Comparison of ENCODE assay signal across 1 cellular context in the genomic region with DNA sequence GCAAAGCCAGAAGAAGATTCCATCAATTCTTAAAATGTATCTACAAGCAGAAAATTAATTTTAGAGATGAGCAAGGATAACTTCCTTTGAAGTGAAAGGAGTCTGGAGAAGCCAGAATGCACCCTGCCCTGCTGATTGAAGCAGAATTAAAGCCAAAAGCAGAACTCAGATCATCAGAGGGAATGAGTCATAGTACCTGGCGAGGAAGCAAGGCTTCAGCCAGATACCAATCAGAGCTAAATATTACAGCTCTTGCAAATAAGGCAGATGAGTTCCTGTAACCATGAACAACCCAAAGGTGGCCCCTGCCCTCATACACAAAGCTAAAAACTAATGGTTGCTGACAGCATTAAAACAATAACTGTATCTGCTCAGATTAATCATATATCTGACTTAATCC.
TF ChIP-seq lines count a peak whose summit lies in the region.

No MANE protein-coding gene starts in this region.

TF ChIP-seq in GM12878, 131 proteins besides CTCF, POLR2A, EP300 and RAD21 (continued from another document):
- TF ChIP-seq GATAD2B (conservative IDR thresholded peaks at IDR 0.05; ENCODE audit: low read depth), result no peak
- TF ChIP-seq MEF2A (IDR thresholded peaks at IDR 0.05; ENCODE audit: insufficient read depth, low read depth, low read length), result no peak
- TF ChIP-seq ZNF207 (IDR thresholded peaks at IDR 0.05; ENCODE audit: borderline replicate concordance), result no peak
- TF ChIP-seq PKNOX1 (IDR thresholded peaks at IDR 0.05), result no peak
- no peak for TF ChIP-seq MLLT1 (IDR thresholded peaks at IDR 0.05)
